1 cellular context compared by ENCODE assay signal in the genomic region with DNA sequence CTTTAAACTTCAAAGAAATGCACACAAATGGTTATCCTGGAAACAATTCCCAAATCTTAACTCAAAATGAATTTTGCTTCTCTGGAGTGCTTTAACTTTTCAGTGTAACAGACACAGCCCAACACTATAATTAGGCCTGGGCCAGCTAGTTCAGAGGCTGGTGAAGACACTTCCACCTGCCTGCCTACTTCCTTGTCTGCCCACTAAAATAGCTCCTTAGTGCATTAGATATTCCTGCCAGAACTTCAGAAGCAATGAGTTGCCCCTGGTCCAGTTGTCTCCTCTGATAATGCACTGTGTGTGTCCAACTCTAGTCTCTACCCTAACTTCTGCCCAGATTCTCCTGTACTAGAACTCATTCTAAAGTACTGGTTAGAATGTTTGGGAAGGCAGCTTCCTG.
TF ChIP-seq lines count a peak whose summit lies in the region.

No MANE protein-coding gene starts in this region.

TF ChIP-seq in IMR-90, 13 proteins besides CTCF, POLR2A, EP300 and RAD21 (continued from another document):
- TF ChIP-seq, protein P1, sequence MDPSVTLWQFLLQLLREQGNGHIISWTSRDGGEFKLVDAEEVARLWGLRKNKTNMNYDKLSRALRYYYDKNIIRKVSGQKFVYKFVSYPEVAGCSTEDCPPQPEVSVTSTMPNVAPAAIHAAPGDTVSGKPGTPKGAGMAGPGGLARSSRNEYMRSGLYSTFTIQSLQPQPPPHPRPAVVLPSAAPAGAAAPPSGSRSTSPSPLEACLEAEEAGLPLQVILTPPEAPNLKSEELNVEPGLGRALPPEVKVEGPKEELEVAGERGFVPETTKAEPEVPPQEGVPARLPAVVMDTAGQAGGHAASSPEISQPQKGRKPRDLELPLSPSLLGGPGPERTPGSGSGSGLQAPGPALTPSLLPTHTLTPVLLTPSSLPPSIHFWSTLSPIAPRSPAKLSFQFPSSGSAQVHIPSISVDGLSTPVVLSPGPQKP (IDR thresholded peaks at IDR 0.05; ENCODE audit: borderline replicate concordance, low read depth, low read length): no peak
- TF ChIP-seq NFE2L2 (IDR thresholded peaks at IDR 0.05; ENCODE audit: low read depth, low read length) (no peak), SMC3 (IDR thresholded peaks at IDR 0.05; ENCODE audit: low read depth, low read length) (no peak), BHLHE40 (IDR thresholded peaks at IDR 0.05; ENCODE audit: low read depth, low read length) (no peak)
